8 cellular contexts compared by ENCODE assay signal in the genomic region with DNA sequence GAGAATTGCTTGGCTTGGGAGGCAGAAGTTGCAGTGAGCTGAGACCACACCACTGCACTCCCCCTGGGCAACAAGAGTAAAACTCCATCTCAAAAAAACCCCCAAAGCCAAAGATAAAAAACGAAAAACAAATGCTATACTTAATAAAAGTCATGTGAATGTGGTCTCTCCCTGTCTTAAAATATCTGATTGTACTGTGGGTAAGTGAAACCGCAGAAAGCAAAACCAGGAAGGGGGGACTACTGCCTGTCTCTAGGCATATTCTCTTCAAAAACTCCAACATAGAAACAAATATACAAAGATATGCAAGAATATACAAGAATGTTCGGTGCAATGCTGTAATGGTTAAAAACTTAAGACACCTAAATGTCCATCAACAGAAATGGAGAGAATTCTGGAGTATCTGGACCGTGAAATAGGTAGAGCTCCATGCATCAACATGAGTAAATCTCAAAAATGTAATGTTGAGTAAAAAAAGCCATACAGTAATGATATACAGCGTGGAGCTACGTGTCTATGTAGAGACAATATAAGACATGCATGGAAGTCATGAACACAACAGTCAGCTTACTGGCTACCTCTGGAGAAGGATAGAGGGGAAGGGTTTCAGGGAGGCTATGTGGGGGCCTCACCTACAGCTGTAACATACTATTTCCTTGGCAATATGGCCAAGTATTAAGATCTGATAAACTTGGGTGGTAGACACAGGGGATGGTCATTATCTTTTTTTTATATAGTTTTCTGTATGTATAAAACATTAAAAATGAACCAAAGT. TPM values are rescaled to one million over a fixed set of nuclear protein-coding genes. Genes with fewer than 3 reads are reported as not detected.
DNase-seq lines count a peak whose midpoint lies in the region; ATAC-seq and TF ChIP-seq lines count a peak whose summit lies in the region.

No MANE protein-coding gene starts in this region.

- no peak overlapping the region for H2BK5ac ChIP-seq in neuronal stem cell (ENCODE audit: low read length)

- no peak overlapping the region for H3K4me2 ChIP-seq in neuronal stem cell (ENCODE audit: insufficient read depth, low read length, poor library complexity, severe bottlenecking)

- H2AK5ac ChIP-seq in neuronal stem cell (ENCODE audit: low read depth, low read length): no peak overlapping the region

- intact Hi-C loops in breast epithelium (cut with DNase I; ENCODE audit: low total_unique reads): no loop called here

- DNase-seq in AG10803 (ENCODE audit: low read depth) (no peak), KBM-7 (peak; percentile 38), breast epithelium (ENCODE audit: low spot score in 2 of 2) (no peak), HuH-7 (ENCODE audit: low spot score) (no peak), neuronal stem cell (ENCODE audit: low spot score) (no peak)

- no CpG with 5 or more reads among the region's 6 CpGs for WGBS in neuronal stem cell (ENCODE audit: extremely low coverage in 2 of 2, insufficient read length in 2 of 2, insufficient replicate concordance in 1 of 2), 2 donors

- H3K9me3 ChIP-seq in breast epithelium: peaks cover 18 to 22% of the 10 kb centered on the region in 2 donors
- peaks cover 11 to 17% of the 10 kb centered on the region in 2 donors for H3K9me3 ChIP-seq in muscle layer of duodenum (ENCODE audit: control insufficient read depth in 1 of 2, low read length in 2 of 2)
- H3K9me3 ChIP-seq in neuronal stem cell (replicated peaks in 1 of 2; ENCODE audit: control insufficient read depth in 2 of 2, insufficient read depth in 1 of 2, low read depth in 1 of 2, low read length in 2 of 2): peaks cover 10 to 21% of the 10 kb centered on the region in 2 donors

- in situ Hi-C loops in KBM-7 (cut with MboI; ENCODE audit: low pct_unique_long_range_greater_than_20kb, low sequenced_read_pairs): no loop called here

- H3K79me1 ChIP-seq in neuronal stem cell (ENCODE audit: low read depth, low read length): peaks cover 10% of the 10 kb centered on the region

- TF ChIP-seq CTCF in AG10803 (conservative IDR thresholded peaks at IDR 0.05; ENCODE audit: low read length): no peak
- no peak for TF ChIP-seq CTCF in breast epithelium (IDR thresholded peaks at IDR 0.05)

- H3K4ac ChIP-seq in neuronal stem cell (ENCODE audit: low read length): no peak overlapping the region

- no peak overlapping the region for H3K18ac ChIP-seq in neuronal stem cell (ENCODE audit: low read length)

- H2BK12ac ChIP-seq in neuronal stem cell (ENCODE audit: low read length): no peak overlapping the region

- H4K91ac ChIP-seq in neuronal stem cell (ENCODE audit: low read depth, low read length, poor library complexity): no peak overlapping the region

- TF ChIP-seq POLR2A in breast epithelium (IDR thresholded peaks at IDR 0.05): no peak

- no peak overlapping the region for H3K23ac ChIP-seq in neuronal stem cell (ENCODE audit: low read depth, low read length, poor library complexity)

- H3K27ac ChIP-seq in breast epithelium (no peak overlapping the region), muscle layer of duodenum (ENCODE audit: low read length) (no peak overlapping the region), neuronal stem cell (replicated peaks; ENCODE audit: low read length) (no peak overlapping the region)

- ATAC-seq in HG03354 (IDR thresholded peaks at IDR 0.05; ENCODE audit: poor library complexity, severe bottlenecking, unreplicated experiment) (no peak), GM18907 (IDR thresholded peaks at IDR 0.05; ENCODE audit: unreplicated experiment) (no peak)

- H3K27me3 ChIP-seq in breast epithelium: no peaks in the 10 kb centered on the region
- no peaks in the 10 kb centered on the region for H3K27me3 ChIP-seq in muscle layer of duodenum (ENCODE audit: low read depth, low read length)
- no peaks in the 10 kb centered on the region for H3K27me3 ChIP-seq in neuronal stem cell (ENCODE audit: control insufficient read depth in 3 of 3, insufficient read depth in 3 of 3, low read depth in 1 of 3, low read length in 3 of 3)

- peaks cover 0 to 15% of the 10 kb centered on the region in 2 donors for H3K4me1 ChIP-seq in breast epithelium
- H3K4me1 ChIP-seq in muscle layer of duodenum (ENCODE audit: control insufficient read depth in 1 of 2, insufficient read depth in 2 of 2, low read length in 2 of 2): peaks cover 4 to 24% of the 10 kb centered on the region in 2 donors
- H3K4me1 ChIP-seq in neuronal stem cell (ENCODE audit: control insufficient read depth in 2 of 2, insufficient read depth in 1 of 2, low read depth in 1 of 2, low read length in 2 of 2): peaks cover 7 to 8% of the 10 kb centered on the region in 2 donors

- H2BK15ac ChIP-seq in neuronal stem cell (ENCODE audit: low read length): no peak overlapping the region

- H3K4me3 ChIP-seq in AG10803 (ENCODE audit: low read length): peak overlapping the region; percentile 78
- H3K4me3 ChIP-seq in breast epithelium: peak overlapping the region; percentile 76 to 98 (median 87)
- peak overlapping the region; percentile 99 to 100 for H3K4me3 ChIP-seq in muscle layer of duodenum (ENCODE audit: low read depth in 1 of 2, low read length in 2 of 2)
- H3K4me3 ChIP-seq in neuronal stem cell (ENCODE audit: low read length in 2 of 2): peak overlapping the region in 1 of 2 donors; percentile 84

- H2AFZ ChIP-seq in neuronal stem cell (ENCODE audit: low read length): no peak overlapping the region

- H3K36me3 ChIP-seq in breast epithelium (peaks cover 16% of the 10 kb centered on the region), muscle layer of duodenum (ENCODE audit: control insufficient read depth in 1 of 2, insufficient read depth in 2 of 2, low read length in 2 of 2) (peaks cover 18 to 47% of the 10 kb centered on the region in 2 donors), neuronal stem cell (replicated peaks in 1 of 2; ENCODE audit: control insufficient read depth in 2 of 2, insufficient read depth in 2 of 2, low read length in 2 of 2) (peaks cover 12 to 45% of the 10 kb centered on the region in 2 donors)

- no peak overlapping the region for H2BK120ac ChIP-seq in neuronal stem cell (ENCODE audit: low read depth, low read length)

- no peak overlapping the region for H4K8ac ChIP-seq in neuronal stem cell (ENCODE audit: low read depth, low read length)

- no peak overlapping the region for H3K14ac ChIP-seq in neuronal stem cell (ENCODE audit: low read length)

- no peak overlapping the region for H3K9ac ChIP-seq in neuronal stem cell (ENCODE audit: low read depth, low read length, poor library complexity)

RNA-seq across cellular contexts. Expression of a gene that starts 2.1 kb away (rescaled TPM):
- total RNA-seq in breast epithelium: 10 to 100 TPM; 42.2 to 58.7 (median 58.3) TPM
- polyA plus RNA-seq in neuronal stem cell (2013, experiment 1 of 2): 7.7 TPM
- polyA plus RNA-seq in neuronal stem cell (2013, experiment 2 of 2): 7.6 TPM

RNA-seq across cellular contexts. Expression of a gene that starts 6.5 kb away (rescaled TPM):
- 10 to 100 TPM in 1 of 3 donors, 1 to 10 TPM in 2; 7.5 to 11.0 (median 8.0) TPM for total RNA-seq in breast epithelium
- polyA plus RNA-seq in neuronal stem cell (2013, experiment 1 of 2): 10.5 TPM
- 10.3 TPM for polyA plus RNA-seq in neuronal stem cell (2013, experiment 2 of 2)

RNA-seq across cellular contexts. Expression of a gene that starts 25.3 kb away (rescaled TPM):
- 10 to 100 TPM in 1 of 3 donors, 1 to 10 TPM in 2; 4.6 to 12.3 (median 8.5) TPM for total RNA-seq in breast epithelium
- 9.5 TPM for polyA plus RNA-seq in neuronal stem cell (2013, experiment 1 of 2)
- 10.7 TPM for polyA plus RNA-seq in neuronal stem cell (2013, experiment 2 of 2)

RNA-seq across cellular contexts. Expression of a gene that starts 32.0 kb away (rescaled TPM):
- total RNA-seq in breast epithelium: 100 to 1,000 TPM; 741 to 814 (median 754) TPM
- 640 TPM for polyA plus RNA-seq in neuronal stem cell (2013, experiment 1 of 2)
- 634 TPM for polyA plus RNA-seq in neuronal stem cell (2013, experiment 2 of 2)

RNA-seq across cellular contexts. Expression of a gene that starts 54.0 kb away (rescaled TPM):
- total RNA-seq in breast epithelium: 10 to 100 TPM in 1 of 3 donors, 1 to 10 TPM in 2; 2.6 to 10.2 (median 5.6) TPM
- polyA plus RNA-seq in neuronal stem cell (2013, experiment 1 of 2): 8.0 TPM
- polyA plus RNA-seq in neuronal stem cell (2013, experiment 2 of 2): 7.9 TPM
